Comparison of ENCODE assay signal across 8 cellular contexts in the genomic region with DNA sequence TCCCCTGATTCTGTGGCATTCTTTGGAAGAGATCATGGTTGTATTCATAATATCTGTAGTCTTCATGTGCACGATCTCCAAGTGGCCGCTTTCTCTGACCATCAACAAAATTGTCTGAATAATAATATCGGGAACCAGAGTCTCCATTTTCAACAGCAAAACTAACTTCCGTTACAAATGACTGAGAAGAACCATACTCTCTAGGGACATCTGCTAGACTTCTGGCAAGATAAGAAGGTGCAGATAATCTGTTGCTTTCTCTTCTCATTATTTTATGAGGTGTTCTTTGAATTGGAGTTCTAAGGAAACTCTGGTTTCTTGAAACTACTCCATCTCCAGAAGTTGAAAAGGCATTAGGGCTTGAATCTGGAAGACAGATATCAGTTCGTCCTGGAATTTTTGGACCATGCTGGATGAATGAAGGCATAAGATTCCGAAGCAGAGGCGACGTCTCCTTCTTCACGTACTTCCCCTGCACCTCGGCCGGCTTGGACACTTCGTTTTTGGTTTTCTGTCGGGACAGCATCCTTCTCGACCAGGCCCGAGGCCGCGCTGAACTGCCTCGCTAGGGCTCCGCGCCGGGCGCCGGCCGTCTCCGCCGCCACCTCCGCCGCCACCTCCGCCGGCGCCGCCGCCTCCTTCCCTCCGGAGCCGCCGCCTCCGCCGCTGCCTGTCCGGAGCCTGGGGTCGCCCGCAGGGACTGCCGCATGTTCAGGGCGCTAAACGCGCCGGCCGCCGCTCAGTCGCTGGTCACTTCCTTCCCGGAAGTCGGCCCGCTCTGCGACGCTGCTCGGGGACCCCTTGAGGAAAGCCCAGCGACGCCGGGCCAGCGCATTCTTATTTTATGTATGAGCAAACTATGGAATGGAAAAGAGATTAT. TPM values are rescaled to one million over a fixed set of nuclear protein-coding genes. Genes with fewer than 3 reads are reported as not detected.
A peak's percentile ranks its signal among the peaks of the same experiment; 100 is the strongest.
DNase-seq lines count a peak whose midpoint lies in the region; ATAC-seq and TF ChIP-seq lines count a peak whose summit lies in the region.
"Not testable (repeated sequence)": the region's sequence is repeated elsewhere in the genome, so short reads cannot be mapped to it uniquely, and the experiment has no call there.

No MANE protein-coding gene starts in this region.

- peak overlapping the region; percentile 77 for H3K9ac ChIP-seq in Karpas-422 (ENCODE audit: low read length)

- H3K36me3 ChIP-seq in Karpas-422 (ENCODE audit: insufficient read depth, low read length) = not testable (repeated sequence)

- not testable (repeated sequence) for H3K27ac ChIP-seq in Karpas-422 (ENCODE audit: low read length)

- intact Hi-C loops in lower leg skin (cut with DNase I; ENCODE audit: low total_unique reads) = not testable (repeated sequence)

- 33 to 57% methylated on average over 58 to 59 of the region's 59 CpGs for WGBS in lower leg skin, 2 donors

- ATAC-seq in GM18861 (IDR thresholded peaks at IDR 0.05; ENCODE audit: unreplicated experiment) = peak; percentile 42
- ATAC-seq in HG02588 (IDR thresholded peaks at IDR 0.05; ENCODE audit: unreplicated experiment) = peak; percentile 69

- H3K4me2 ChIP-seq in Karpas-422 (ENCODE audit: low read depth, low read length, poor library complexity, severe bottlenecking) = peak overlapping the region; percentile 80

- H4K20me1 ChIP-seq in Karpas-422 (ENCODE audit: insufficient read depth, low read depth, low read length) = not testable (repeated sequence)

- not testable (repeated sequence) for H3K9me3 ChIP-seq in Karpas-422 (ENCODE audit: low read length)

- not testable (repeated sequence) for H3K27me3 ChIP-seq in Karpas-422 (ENCODE audit: low read length)

- not testable (repeated sequence) for H3K79me2 ChIP-seq in Karpas-422 (ENCODE audit: low read length)

- not testable (repeated sequence) for TF ChIP-seq CTCF in lower leg skin (IDR thresholded peaks at IDR 0.05)

- peak overlapping the region; percentile 99 for H2AFZ ChIP-seq in Karpas-422 (ENCODE audit: low read length)

- peaks cover 23% of the 10 kb centered on the region for H3K4me1 ChIP-seq in Karpas-422 (ENCODE audit: low read length)

- peak overlapping the region; percentile 81 for H3K4me3 ChIP-seq in Karpas-422 (ENCODE audit: low read length)
- peak overlapping the region; percentile 25 for H3K4me3 ChIP-seq in lower leg skin (ENCODE audit: low read depth, poor library complexity, severe bottlenecking)

- not testable (repeated sequence) for H3K9me2 ChIP-seq in Karpas-422 (replicated peaks; ENCODE audit: insufficient read depth, low read length)

- not testable (repeated sequence) for TF ChIP-seq POLR2A in lower leg skin (IDR thresholded peaks at IDR 0.05)

- DNase-seq in AG08396 (ENCODE audit: low spot score) (peak; percentile 17), Karpas-422 (peak; percentile 75), activated T-cell treated with anti-CD3 and anti-CD28 coated beads for 24 hours (ENCODE audit: low read depth) (peak; percentile 21), ecto neural progenitor cell (ENCODE audit: low spot score) (peak; percentile 43), lower leg skin (ENCODE audit: low spot score in 2 of 2) (peak in 1 of 2 donors; percentile 87)
- peak; percentile 17 to 61 for DNase-seq in stimulated activated CD4-positive, alpha-beta T cell treated with anti-CD3 and anti-CD28 coated beads, Interleukin-2, amount 100 ng/mL, for 24 hours

RNA-seq across cellular contexts. Expression of a gene that starts 6.4 kb away (rescaled TPM):
- 1.9 and 4.0 TPM in 2 replicates for total RNA-seq in Karpas-422 (2014; rRNA removed; shearing (Covaris generic); ENCODE audit: low replicate concordance)
- total RNA-seq in lower leg skin = under 1 TPM in 1 of 4 donors, not detected in 3; 0.19 TPM
